ENCODE assay signal across 22 cellular contexts in genomic region chr6:117389227-117390057, GRCh38. TPM values are rescaled to one million over a fixed set of nuclear protein-coding genes. Genes with fewer than 3 reads are reported as not detected.
DNase-seq lines count a peak whose midpoint lies in the region; ATAC-seq and TF ChIP-seq lines count a peak whose summit lies in the region.
"Had no signal": no experiment of that assay in that cellular context is flagged by ENCODE, and none has a peak within 500 bp of the region (broad histone marks: within the 10 kb centered on the region; RNA-seq: fewer than 3 reads in every experiment).

No MANE protein-coding gene starts in this region.

- intact Hi-C loops in HCT116 (cut with micrococcal nuclease): no loop called here
- intact Hi-C loops in PC-3 (cut with micrococcal nuclease): loop anchor here (2.0 to 5.0 kb wide), 2 partner anchors 59 to 158 kb away; no protein-coding TSS in a partner anchor

- no peaks in the 10 kb centered on the region for H3K9me3 ChIP-seq in HCT116 (ENCODE audit: control insufficient read depth in 1 of 2, insufficient read depth in 1 of 2, low read depth in 1 of 2, low read length in 2 of 2)
- H3K9me3 ChIP-seq in PC-3 (ENCODE audit: low read length): no peaks in the 10 kb centered on the region
- H3K9me3 ChIP-seq in liver (ENCODE audit: control insufficient read depth in 4 of 4, low read length in 3 of 4): no peaks in the 10 kb centered on the region
- H3K9me3 ChIP-seq in osteoblast (ENCODE audit: low read depth, low read length): no peaks in the 10 kb centered on the region
- H3K9me3 ChIP-seq: gastrocnemius medialis had no signal

- H3K36me3 ChIP-seq in HCT116 (ENCODE audit: control insufficient read depth in 1 of 2, insufficient read depth in 2 of 2, low read length in 2 of 2) (no peaks in the 10 kb centered on the region), PC-3 (ENCODE audit: low read depth, low read length) (no peaks in the 10 kb centered on the region), liver (ENCODE audit: control insufficient read depth in 4 of 4, insufficient read depth in 3 of 4, low read depth in 1 of 4, low read length in 3 of 4) (no peaks in the 10 kb centered on the region), osteoblast (ENCODE audit: insufficient read depth, low read length) (no peaks in the 10 kb centered on the region)
- H3K36me3 ChIP-seq: gastrocnemius medialis, spleen, tibial artery had no signal

- H3K4me1 ChIP-seq in HCT116 (ENCODE audit: control insufficient read depth in 1 of 2, insufficient read depth in 2 of 2, low read length in 2 of 2): peaks cover 0 to 3% of the 10 kb centered on the region in 2 experiments; a peak in 1 of 4 replicates
- H3K4me1 ChIP-seq in PC-3 (ENCODE audit: insufficient read depth, low read length): peaks cover 58% of the 10 kb centered on the region
- peaks cover 11 to 51% (median 38%) of the 10 kb centered on the region in 4 donors for H3K4me1 ChIP-seq in liver (ENCODE audit: control insufficient read depth in 4 of 4, insufficient read depth in 4 of 4, low read length in 3 of 4)
- H3K4me1 ChIP-seq in osteoblast (ENCODE audit: insufficient read depth, low read length): no peaks in the 10 kb centered on the region
- H3K4me1 ChIP-seq: gastrocnemius medialis, spleen, tibial artery had no signal

- H3F3A ChIP-seq in PC-3 (ENCODE audit: low read length, unreplicated experiment): no peaks in the 10 kb centered on the region

- peaks cover 0 to 3% (median 0%) of the 10 kb centered on the region in 9 donors for H3K9me3 Mint-ChIP-seq in naive thymus-derived CD8-positive, alpha-beta T cell
- H3K9me3 Mint-ChIP-seq: natural killer cell had no signal

- H3K4me3 ChIP-seq in HCT116 (replicated peaks in 1 of 2; ENCODE audit: low read depth in 1 of 2, low read length in 2 of 2) (no peak overlapping the region), PC-3 (ENCODE audit: low read length) (peak overlapping the region; percentile 31; the same call in 1 of the 2 replicates), epithelial cell of proximal tubule (ENCODE audit: low read depth, low read length) (no peak overlapping the region), liver (ENCODE audit: low read depth in 1 of 3, low read length in 3 of 3) (no peak overlapping the region), osteoblast (ENCODE audit: insufficient read depth, low read length) (no peak overlapping the region)
- H3K4me3 ChIP-seq: gastrocnemius medialis, spleen, tibial artery had no signal

- H3K9ac ChIP-seq in HCT116 (ENCODE audit: low read length): no peak overlapping the region
- peak overlapping the region; percentile 49 for H3K9ac ChIP-seq in PC-3 (ENCODE audit: low read length)
- H3K9ac ChIP-seq in liver (ENCODE audit: low read depth in 1 of 2, low read length in 2 of 2): no peak overlapping the region
- H3K9ac ChIP-seq: KMS-11 had no signal

- no peaks in the 10 kb centered on the region for H3K9me2 ChIP-seq in HCT116 (ENCODE audit: insufficient read depth)
- no peaks in the 10 kb centered on the region for H3K9me2 ChIP-seq in PC-3 (replicated peaks; ENCODE audit: low read length)

- no peak for ATAC-seq in HCT116
- ATAC-seq in PC-3: peak; percentile 68
- ATAC-seq in naive thymus-derived CD8-positive, alpha-beta T cell: no peak
- ATAC-seq: gastrocnemius medialis, natural killer cell had no signal

- H3K27me3 ChIP-seq in HCT116 (ENCODE audit: insufficient read depth, low read length) (no peaks in the 10 kb centered on the region), PC-3 (ENCODE audit: low read length) (no peaks in the 10 kb centered on the region), liver (ENCODE audit: control insufficient read depth in 4 of 4, insufficient read depth in 4 of 4, low read length in 3 of 4) (no peaks in the 10 kb centered on the region), osteoblast (ENCODE audit: insufficient read depth, low read length) (no peaks in the 10 kb centered on the region)
- H3K27me3 ChIP-seq: gastrocnemius medialis, tibial artery had no signal

- H3K36me3 Mint-ChIP-seq in naive thymus-derived CD8-positive, alpha-beta T cell: no peaks in the 10 kb centered on the region
- H3K36me3 Mint-ChIP-seq: natural killer cell had no signal

- no peak for TF ChIP-seq POLR2A in HCT116 (IDR thresholded peaks at IDR 0.05; ENCODE audit: borderline replicate concordance, extremely low read depth, insufficient read depth, insufficient read length)

- H4K20me1 ChIP-seq in HCT116 (ENCODE audit: insufficient read depth) (no peaks in the 10 kb centered on the region), PC-3 (ENCODE audit: low read length) (no peaks in the 10 kb centered on the region), osteoblast (ENCODE audit: insufficient read depth, low read length) (no peaks in the 10 kb centered on the region)

- H3K4me3 Mint-ChIP-seq in naive thymus-derived CD8-positive, alpha-beta T cell: no peak overlapping the region
- H3K4me3 Mint-ChIP-seq: natural killer cell had no signal

- H3K4me2 ChIP-seq in HCT116 (ENCODE audit: low read length): peak overlapping the region; percentile 15; the same call in 1 of the 2 replicates
- peak overlapping the region; percentile 76 for H3K4me2 ChIP-seq in PC-3 (ENCODE audit: low read length)
- no peak overlapping the region for H3K4me2 ChIP-seq in osteoblast (ENCODE audit: insufficient read depth, low read length)
- H3K4me2 ChIP-seq: KMS-11 had no signal

- H3K27ac ChIP-seq in HCT116 (ENCODE audit: low read depth, low read length): no peak overlapping the region
- peak overlapping the region; percentile 90 for H3K27ac ChIP-seq in PC-3 (ENCODE audit: low read length)
- H3K27ac ChIP-seq in liver (ENCODE audit: low read depth in 1 of 2, low read length in 2 of 2): no peak overlapping the region
- H3K27ac ChIP-seq in osteoblast (ENCODE audit: low read depth, low read length): no peak overlapping the region
- H3K27ac ChIP-seq: gastrocnemius medialis, HL-60, KMS-11, spleen, tibial artery had no signal

- RAD21 ChIA-PET in HCT116 (lab: Charles Lee; ENCODE audit: low non-redundant PET in 1 of 2, low total read pairs in 2 of 2, uncharacterized antibody in 2 of 2, unreplicated experiment in 2 of 2): no interaction called here

- H3K4me1 Mint-ChIP-seq in naive thymus-derived CD8-positive, alpha-beta T cell: no peaks in the 10 kb centered on the region
- H3K4me1 Mint-ChIP-seq: natural killer cell had no signal

- H2AFZ ChIP-seq in HCT116 (ENCODE audit: low read depth, low read length, poor library complexity, severe bottlenecking) (no peak overlapping the region), PC-3 (ENCODE audit: low read length) (peak overlapping the region; percentile 53), osteoblast (ENCODE audit: low read length) (no peak overlapping the region)

- TF ChIP-seq RAD21 in HCT116 (IDR thresholded peaks at IDR 0.05; ENCODE audit: low read depth) (no peak), liver (IDR thresholded peaks at IDR 0.05) (peak in 1 of 2 donors; percentile 11)

- no peaks in the 10 kb centered on the region for H3K79me2 ChIP-seq in HCT116 (ENCODE audit: insufficient read depth, low read length)
- no peaks in the 10 kb centered on the region for H3K79me2 ChIP-seq in PC-3 (ENCODE audit: low read length)
- H3K79me2 ChIP-seq in osteoblast (ENCODE audit: insufficient read depth, low read length): no peaks in the 10 kb centered on the region

- H3K27me3 Mint-ChIP-seq in naive thymus-derived CD8-positive, alpha-beta T cell: peaks cover 8 to 13% (median 12%) of the 10 kb centered on the region in 5 donors

- peak overlapping the region in 1 of 10 donors; percentile 35 for H3K27ac Mint-ChIP-seq in naive thymus-derived CD8-positive, alpha-beta T cell
- H3K27ac Mint-ChIP-seq: natural killer cell had no signal

- CTCF ChIA-PET in HCT116 (lab: Charles Lee) (no interaction called here), PC-3 (lab: Charles Lee) (no interaction called here), HEK293T (lab: Yijun Ruan, JAX) (no interaction called here)

- no peak for DNase-seq in HCT116 (ENCODE audit: low read depth, low spot score)
- peak; percentile 89 for DNase-seq in PC-3
- DNase-seq in epithelial cell of proximal tubule (ENCODE audit: low read depth): peak; percentile 39
- DNase-seq in HEK293T (ENCODE audit: extremely low spot score): no peak
- DNase-seq in stimulated activated CD4-positive, alpha-beta T cell treated with anti-CD3 and anti-CD28 coated beads, Interleukin-2, amount 100 ng/mL, for 48 hours: no peak
- DNase-seq in osteoblast (ENCODE audit: insufficient read length, low spot score, missing footprints): no peak
- DNase-seq in naive thymus-derived CD8-positive, alpha-beta T cell: no peak
- DNase-seq: activated CD4-positive, CD25-positive, alpha-beta regulatory T cell treated with anti-CD3 and anti-CD28 coated beads, Interleukin-2, amount 50 U/mL, for 72 hours; anterior cingulate cortex; gastrocnemius medialis; GF-D8; natural killer cell; NCI-H146; NCI-H2227 treated with DMSO at 0.1 percent for 48 hours; SHP77 treated with DMSO at 0.1 percent for 48 hours; spleen; tibial artery had no signal

- 40% methylated on average over 11 of the region's 11 CpGs for WGBS in liver

- BruUV-seq in HCT116 (replicated peaks; lab: Mats Ljungman, UMichigan) (no TSS peak), PC-3 (replicated peaks; lab: Mats Ljungman, UMichigan) (no TSS peak)

- TF ChIP-seq CTCF in HCT116 (IDR thresholded peaks at IDR 0.05 in 2 of 3, conservative IDR thresholded peaks at IDR 0.05 in 1 of 3; ENCODE audit: borderline replicate concordance in 1 of 3, insufficient read depth in 1 of 3, low read depth in 2 of 3, low read length in 2 of 3) (no peak), PC-3 (conservative IDR thresholded peaks at IDR 0.05; ENCODE audit: low read depth, low read length) (no peak), epithelial cell of proximal tubule (conservative IDR thresholded peaks at IDR 0.05; ENCODE audit: low read depth, low read length) (no peak), liver (IDR thresholded peaks at IDR 0.05; ENCODE audit: low read depth, low read length, missing input control) (no peak), osteoblast (IDR thresholded peaks at IDR 0.05; ENCODE audit: extremely low read depth, low read depth, low read length) (no peak)

- POLR2A ChIA-PET in HCT116 (lab: Charles Lee): no interaction called here
- POLR2A ChIA-PET in PC-3 (lab: Charles Lee; ENCODE audit: unreplicated experiment): interaction anchor here (0.6 kb wide), 1 partner anchor 13 kb away, joined by 11 read pairs; no protein-coding TSS in a partner anchor
- POLR2A ChIA-PET in HEK293T (lab: Yijun Ruan, JAX): no interaction called here
- POLR2A ChIA-PET in naive thymus-derived CD8-positive, alpha-beta T cell (lab: Charles Lee): no interaction called here

TF ChIP-seq in liver, 16 proteins besides CTCF, POLR2A, EP300 and RAD21 (continues in another document):
- TF ChIP-seq YY1 (IDR thresholded peaks at IDR 0.05): peak; percentile 35
- TF ChIP-seq FOXA2 (IDR thresholded peaks at IDR 0.05): peak; percentile 34

TF ChIP-seq in HEK293T, 16 proteins besides CTCF, POLR2A, EP300 and RAD21:
- TF ChIP-seq ARNT (IDR thresholded peaks at IDR 0.05) (no peak), FOXA1 (IDR thresholded peaks at IDR 0.05) (no peak)

RNA-seq across cellular contexts. Expression of gene ROS1, which starts 36.3 kb away (rescaled TPM):
- not detected for total RNA-seq in HCT116 (2021; ENCODE audit: unreplicated experiment)
- polyA plus RNA-seq in HCT116 (2012): 0.01 TPM in 1 of 2 replicates, not detected in the other
- 0.07 and 0.17 TPM in 2 replicates for total RNA-seq in PC-3 (2014; rRNA removed)
- total RNA-seq in epithelial cell of proximal tubule: not detected in 2 replicates
- not detected for total RNA-seq in liver
- under 1 TPM in 1 of 2 donors, not detected in 1; under 0.01 TPM for polyA plus RNA-seq in liver
- total RNA-seq in osteoblast: 0.59 and 1.4 TPM in 2 replicates
- total RNA-seq in naive thymus-derived CD8-positive, alpha-beta T cell: not detected
- not detected for polyA plus RNA-seq in naive thymus-derived CD8-positive, alpha-beta T cell
- total RNA-seq: cerebellum; gastrocnemius medialis; natural killer cell; T-helper 2 cell treated with Interferon-gamma antibody and Interleukin-4, amounts not matched to agents 100 ng/mL and 5 ng/mL, for 36 hours had no signal
- polyA plus RNA-seq: spleen had no signal

Comparison
In these comparisons a context has a peak if more than half of its experiments do, and no peak if none do; other contexts are left out.
1. DNase-seq: peak in PC-3 (single experiment) and epithelial cell of proximal tubule (single experiment); none in HCT116 (single experiment), HEK293T (single experiment), stimulated activated CD4-positive, alpha-beta T cell treated with anti-CD3 and anti-CD28 coated beads, Interleukin-2, amount 100 ng/mL, for 48 hours (0 of 2), osteoblast (single experiment) and naive thymus-derived CD8-positive, alpha-beta T cell (0 of 10).